ENCODE assay signal across 8 cellular contexts in genomic region chr14:77027538-77028383, GRCh38. TPM values are rescaled to one million over a fixed set of nuclear protein-coding genes. Genes with fewer than 3 reads are reported as not detected.
DNase-seq lines count a peak whose midpoint lies in the region; ATAC-seq and TF ChIP-seq lines count a peak whose summit lies in the region.

No MANE protein-coding gene starts in this region.

- H3K27ac ChIP-seq in DND-41 (ENCODE audit: low read length) (peak overlapping the region; percentile 85), ascending aorta (peak overlapping the region; percentile 99 to 100), sigmoid colon (peak overlapping the region; percentile 97 to 100 (median 100))

- H3K36me3 ChIP-seq in DND-41 (ENCODE audit: insufficient read depth, low read length) (peaks cover 17% of the 10 kb centered on the region), ascending aorta (peaks cover 0 to 11% of the 10 kb centered on the region in 2 donors), sigmoid colon (peaks cover 0 to 14% (median 6%) of the 10 kb centered on the region in 4 donors)

- peaks cover 7% of the 10 kb centered on the region for H3K36me3 Mint-ChIP-seq in T-cell

- ATAC-seq in DND-41 (ENCODE audit: insufficient read depth, low read depth) (peak; percentile 62), GM19468 (IDR thresholded peaks at IDR 0.05; ENCODE audit: extremely low read depth, unreplicated experiment) (peak; percentile 9), HG03575 (IDR thresholded peaks at IDR 0.05; ENCODE audit: extremely low read depth, insufficient number of reproducible peaks, low FRiP score, unreplicated experiment) (peak; percentile 8), T-cell (replicated peaks in 1 of 4) (peak; percentile 36 to 43 (median 39))

- H3K9me3 ChIP-seq in DND-41 (ENCODE audit: insufficient read depth, low read length, severe bottlenecking), result no peaks in the 10 kb centered on the region
- no peaks in the 10 kb centered on the region for H3K9me3 ChIP-seq in ascending aorta
- H3K9me3 ChIP-seq in sigmoid colon, result no peaks in the 10 kb centered on the region

- H3K4me3 Mint-ChIP-seq in T-cell, result peak overlapping the region; percentile 88 to 99 (median 91)

- peak overlapping the region; percentile 72 to 79 for H3K27ac Mint-ChIP-seq in T-cell

- H3K9ac ChIP-seq in DND-41 (ENCODE audit: low read depth, low read length), result peak overlapping the region; percentile 99

- peak overlapping the region; percentile 86 for H2AFZ ChIP-seq in DND-41 (ENCODE audit: low read depth, low read length)

- H3K9me3 Mint-ChIP-seq in T-cell, result no peaks in the 10 kb centered on the region

- H4K20me1 ChIP-seq in DND-41 (ENCODE audit: insufficient read depth, low read length), result peaks cover 24% of the 10 kb centered on the region

- H3K4me3 ChIP-seq in DND-41 (ENCODE audit: low read depth in 1 of 2, low read length in 2 of 2) (peak overlapping the region; percentile 66 to 89), ascending aorta (peak overlapping the region; percentile 91 to 92), sigmoid colon (peak overlapping the region; percentile 85 to 96 (median 91))

- no peak for TF ChIP-seq EP300 in sigmoid colon (IDR thresholded peaks at IDR 0.05)

- H3K4me2 ChIP-seq in DND-41 (ENCODE audit: insufficient read depth, low read length), result peak overlapping the region; percentile 98

- intact Hi-C loops in ascending aorta (cut with DNase I) (loop anchor here (1.0 to 2.0 kb wide), 7 partner anchors 13 to 108 kb away; partner anchors contain the start of gene CIPC), sigmoid colon (cut with DNase I) (loop anchor here (1.0 to 2.0 kb wide), 4 partner anchors 15 to 109 kb away; partner anchors contain the start of gene CIPC)

- H3K4me1 ChIP-seq in DND-41 (ENCODE audit: insufficient read depth, low read length), result peaks cover 42% of the 10 kb centered on the region
- H3K4me1 ChIP-seq in ascending aorta, result peaks cover 24 to 65% of the 10 kb centered on the region in 2 donors
- H3K4me1 ChIP-seq in sigmoid colon, result peaks cover 0 to 74% (median 58%) of the 10 kb centered on the region in 4 donors

- TF ChIP-seq POLR2A in sigmoid colon (IDR thresholded peaks at IDR 0.05), result peak; percentile 79 to 80

- H3K4me1 Mint-ChIP-seq in T-cell, result peaks cover 64 to 74% (median 70%) of the 10 kb centered on the region in 3 donors

- WGBS in sigmoid colon, 2 donors, result 0 to 1% methylated on average over 81 of the region's 81 CpGs

- peaks cover 20% of the 10 kb centered on the region for H3K79me2 ChIP-seq in DND-41 (ENCODE audit: insufficient read depth, low read length)

- DNase-seq in DND-41, result peak; percentile 75
- peak; percentile 54 to 77 (median 66) for DNase-seq in T-cell
- peak in 1 of 2 donors; percentile 85 for DNase-seq in ascending aorta (ENCODE audit: low spot score in 2 of 2)
- peak; percentile 57 to 76 for DNase-seq in hippocampal formation (lab: John Stamatoyannopoulos, UW)
- DNase-seq in sigmoid colon, result peak; percentile 92
- no peak for DNase-seq in NOMO-1 treated with dmso at 0.1 percent for 144 hours (lab: John Stamatoyannopoulos, UW; ENCODE audit: unreplicated experiment)

- no peaks in the 10 kb centered on the region for H3K27me3 Mint-ChIP-seq in T-cell

- CTCF ChIA-PET in T-cell (lab: Charles Lee), result interaction anchor here (0.5 to 4.0 kb wide), 10 partner anchors 12 to 112 kb away, joined by 3 to 31 read pairs (median 4); partner anchors contain the start of gene CIPC (in 1 of the 2)

- H3K27me3 ChIP-seq in DND-41 (ENCODE audit: insufficient read depth, low read length, poor library complexity) (no peaks in the 10 kb centered on the region), ascending aorta (no peaks in the 10 kb centered on the region), sigmoid colon (no peaks in the 10 kb centered on the region)

- peak; percentile 46 for TF ChIP-seq CTCF in DND-41 (IDR thresholded peaks at IDR 0.05; ENCODE audit: borderline replicate concordance, extremely low read depth, low read length, poor library complexity, severe bottlenecking)
- peak in 2 of 3 experiments; percentile 12 to 31 for TF ChIP-seq CTCF in ascending aorta (IDR thresholded peaks at IDR 0.05)
- no peak for TF ChIP-seq CTCF in sigmoid colon (IDR thresholded peaks at IDR 0.05)

- POLR2A ChIA-PET in T-cell (lab: Charles Lee), result interaction anchor here (0.6 to 3.0 kb wide), 9 partner anchors 13 to 268 kb away, joined by 3 to 41 read pairs (median 4); no protein-coding TSS in a partner anchor

RNA-seq across cellular contexts. Expression of gene IRF2BPL, which starts 0.7 kb away (rescaled TPM):
- 10 to 100 TPM; 32.6 to 50.4 (median 38.8) TPM for total RNA-seq in T-cell
- total RNA-seq in ascending aorta, result 68.1 TPM
- total RNA-seq in sigmoid colon, result 10 to 100 TPM; 34.7 to 63.1 (median 57.9) TPM
- 10 to 100 TPM in 1 of 3 donors, 1 to 10 TPM in 2; 3.0 to 13.8 (median 6.6) TPM for polyA plus RNA-seq in sigmoid colon

Comparison
In these comparisons a context has a peak if more than half of its experiments do, and no peak if none do; other contexts are left out.
1. ATAC-seq: peak in every context shown above with its lines; median percentile 62 in DND-41; 39 in T-cell; 9 in GM19468; 8 in HG03575.
2. CTCF ChIP-seq: peak in DND-41 (single experiment) and ascending aorta (2 of 3); none in sigmoid colon (0 of 4).
3. Peak in every context shown above with its lines, with median percentiles within 50 percentile points of each other: H3K27ac ChIP-seq and H3K4me3 ChIP-seq.